ENCODE assay signal across 9 cellular contexts in genomic region chr4:39613093-39613656, GRCh38. TPM values are rescaled to one million over a fixed set of nuclear protein-coding genes. Genes with fewer than 3 reads are reported as not detected.
DNase-seq lines count a peak whose midpoint lies in the region; ATAC-seq, FAIRE-seq and TF ChIP-seq lines count a peak whose summit lies in the region.
"Had no signal": no experiment of that assay in that cellular context is flagged by ENCODE, and none has a peak within 500 bp of the region (broad histone marks: within the 10 kb centered on the region; RNA-seq: fewer than 3 reads in every experiment).

No MANE protein-coding gene starts in this region.

- no peak overlapping the region for H2AFZ ChIP-seq in endothelial cell of umbilical vein (ENCODE audit: low read depth, low read length)

- POLR2A ChIA-PET in endothelial cell of umbilical vein (lab: Charles Lee), result no interaction called here

- H3K4me3 ChIP-seq in endothelial cell of umbilical vein (replicated peaks in 1 of 3; ENCODE audit: insufficient read depth in 1 of 3, low read depth in 1 of 3, low read length in 3 of 3), result no peak overlapping the region
- H3K4me3 ChIP-seq: left ventricle myocardium inferior had no signal

- peaks cover 64% of the 10 kb centered on the region for H3K4me1 Mint-ChIP-seq in stimulated activated memory B cell treated with anti-CD40 and anti-IgM and Interleukin-4, amounts not matched to agents 10 μg/mL and 1 μg/mL and 100 μg/mL, for 72 hours
- H3K4me1 Mint-ChIP-seq in activated CD8-positive, alpha-beta memory T cell treated with anti-CD3 and anti-CD28 coated beads, Interleukin-2, amount 10 ng/mL, durations not matched to agents 7 days and 5 days, result peaks cover 13% of the 10 kb centered on the region

- intact Hi-C loops in endothelial cell of umbilical vein (cut with micrococcal nuclease), result no loop called here

- DNase-seq in endothelial cell of umbilical vein (ENCODE audit: low read depth, low spot score) (peak; percentile 29), putamen (ENCODE audit: low spot score) (no peak), HTR-8/SVneo (ENCODE audit: insufficient read length, low spot score) (no peak)
- no peak for DNase-seq in activated CD8-positive, alpha-beta memory T cell treated with anti-CD3 and anti-CD28 coated beads, Interleukin-2, amount 10 ng/mL, durations not matched to agents 7 days and 5 days
- DNase-seq: left ventricle myocardium inferior had no signal

- peak; percentile 27 for ATAC-seq in GM18867 (IDR thresholded peaks at IDR 0.05; ENCODE audit: unreplicated experiment)
- peak; percentile 40 for ATAC-seq in HG03378 (IDR thresholded peaks at IDR 0.05; ENCODE audit: unreplicated experiment)
- peak; percentile 71 for ATAC-seq in stimulated activated memory B cell treated with anti-CD40 and anti-IgM and Interleukin-4, amounts not matched to agents 10 μg/mL and 1 μg/mL and 100 μg/mL, for 72 hours
- ATAC-seq in activated CD8-positive, alpha-beta memory T cell treated with anti-CD3 and anti-CD28 coated beads, Interleukin-2, amount 10 ng/mL, durations not matched to agents 7 days and 5 days, result no peak
- no peak for ATAC-seq in HG02763 (IDR thresholded peaks at IDR 0.05; ENCODE audit: unreplicated experiment)

- no peaks in the 10 kb centered on the region for H3K9me1 ChIP-seq in endothelial cell of umbilical vein (replicated peaks; ENCODE audit: control insufficient read depth, extremely low read depth, insufficient read depth, low read length)

- FAIRE-seq in endothelial cell of umbilical vein (lab: Jason Lieb, UNC), result no peak
- no peak for FAIRE-seq in HTR-8/SVneo (lab: Jason Lieb, UNC)

- no peaks in the 10 kb centered on the region for H3K9me3 ChIP-seq in endothelial cell of umbilical vein (replicated peaks; ENCODE audit: control insufficient read depth, insufficient read depth, low read length)
- H3K9me3 ChIP-seq: left ventricle myocardium inferior had no signal

- H3K4me2 ChIP-seq in endothelial cell of umbilical vein (ENCODE audit: insufficient read depth, low read length), result peak overlapping the region; percentile 12

- CTCF ChIA-PET in endothelial cell of umbilical vein (lab: Charles Lee), result interaction anchor here (2.4 kb wide), 1 partner anchor 19 kb away, joined by 8 read pairs; no protein-coding TSS in a partner anchor
- CTCF ChIA-PET in activated CD8-positive, alpha-beta memory T cell treated with anti-CD3 and anti-CD28 coated beads, Interleukin-2, amount 10 ng/mL, durations not matched to agents 7 days and 5 days (lab: Charles Lee), result no interaction called here

- H3K27me3 ChIP-seq in endothelial cell of umbilical vein (ENCODE audit: control insufficient read depth in 2 of 2, insufficient read depth in 2 of 2, low read length in 2 of 2), result no peaks in the 10 kb centered on the region

- H3K36me3 Mint-ChIP-seq in stimulated activated memory B cell treated with anti-CD40 and anti-IgM and Interleukin-4, amounts not matched to agents 10 μg/mL and 1 μg/mL and 100 μg/mL, for 72 hours, result peaks cover 6% of the 10 kb centered on the region
- no peaks in the 10 kb centered on the region for H3K36me3 Mint-ChIP-seq in activated CD8-positive, alpha-beta memory T cell treated with anti-CD3 and anti-CD28 coated beads, Interleukin-2, amount 10 ng/mL, durations not matched to agents 7 days and 5 days

- H3K36me3 ChIP-seq in endothelial cell of umbilical vein (ENCODE audit: control insufficient read depth in 2 of 2, extremely low read depth in 1 of 2, insufficient read depth in 2 of 2, low read length in 2 of 2), result no peaks in the 10 kb centered on the region

- no peaks in the 10 kb centered on the region for H4K20me1 ChIP-seq in endothelial cell of umbilical vein (replicated peaks; ENCODE audit: control insufficient read depth, extremely low read depth, insufficient read depth, low read length)

- H3K9ac ChIP-seq in endothelial cell of umbilical vein (replicated peaks; ENCODE audit: extremely low read depth, insufficient read depth, low read length), result no peak overlapping the region

- no TSS peak for BruUV-seq in endothelial cell of umbilical vein (replicated peaks; lab: Mats Ljungman, UMichigan)

- no peaks in the 10 kb centered on the region for H3K79me2 ChIP-seq in endothelial cell of umbilical vein (ENCODE audit: control insufficient read depth, insufficient read depth, low read length)

- peak overlapping the region; percentile 10 for H3K27ac ChIP-seq in endothelial cell of umbilical vein (ENCODE audit: insufficient read depth, low read depth, low read length)
- H3K27ac ChIP-seq: left ventricle myocardium inferior had no signal

- H3K27ac Mint-ChIP-seq in stimulated activated memory B cell treated with anti-CD40 and anti-IgM and Interleukin-4, amounts not matched to agents 10 μg/mL and 1 μg/mL and 100 μg/mL, for 72 hours, result peak overlapping the region; percentile 88
- no peak overlapping the region for H3K27ac Mint-ChIP-seq in activated CD8-positive, alpha-beta memory T cell treated with anti-CD3 and anti-CD28 coated beads, Interleukin-2, amount 10 ng/mL, durations not matched to agents 7 days and 5 days

- no peaks in the 10 kb centered on the region for H3K9me3 Mint-ChIP-seq in stimulated activated memory B cell treated with anti-CD40 and anti-IgM and Interleukin-4, amounts not matched to agents 10 μg/mL and 1 μg/mL and 100 μg/mL, for 72 hours
- H3K9me3 Mint-ChIP-seq in activated CD8-positive, alpha-beta memory T cell treated with anti-CD3 and anti-CD28 coated beads, Interleukin-2, amount 10 ng/mL, durations not matched to agents 7 days and 5 days (ENCODE audit: low read depth), result no peaks in the 10 kb centered on the region

- TF ChIP-seq CTCF in endothelial cell of umbilical vein (IDR thresholded peaks at IDR 0.05; ENCODE audit: extremely low read depth in 1 of 2, insufficient read depth in 1 of 2, low read depth in 1 of 2, low read length in 2 of 2), result no peak

- TF ChIP-seq POLR2A in endothelial cell of umbilical vein (IDR thresholded peaks at IDR 0.05; ENCODE audit: low read depth, low read length), result no peak

- H3K27me3 Mint-ChIP-seq in stimulated activated memory B cell treated with anti-CD40 and anti-IgM and Interleukin-4, amounts not matched to agents 10 μg/mL and 1 μg/mL and 100 μg/mL, for 72 hours, result no peaks in the 10 kb centered on the region
- H3K27me3 Mint-ChIP-seq in activated CD8-positive, alpha-beta memory T cell treated with anti-CD3 and anti-CD28 coated beads, Interleukin-2, amount 10 ng/mL, durations not matched to agents 7 days and 5 days, result no peaks in the 10 kb centered on the region

- H3K4me3 Mint-ChIP-seq in stimulated activated memory B cell treated with anti-CD40 and anti-IgM and Interleukin-4, amounts not matched to agents 10 μg/mL and 1 μg/mL and 100 μg/mL, for 72 hours, result peak overlapping the region; percentile 44
- no peak overlapping the region for H3K4me3 Mint-ChIP-seq in activated CD8-positive, alpha-beta memory T cell treated with anti-CD3 and anti-CD28 coated beads, Interleukin-2, amount 10 ng/mL, durations not matched to agents 7 days and 5 days

- dilution Hi-C loops in endothelial cell of umbilical vein (cut with MboI; ENCODE audit: extremely low pct_ligation_motif_present, low sequenced_read_pairs), result no loop called here

- peaks cover 29% of the 10 kb centered on the region for H3K4me1 ChIP-seq in endothelial cell of umbilical vein (ENCODE audit: control insufficient read depth, extremely low read depth, insufficient read depth, low read length)

TF ChIP-seq in endothelial cell of umbilical vein, 7 proteins besides CTCF, POLR2A, EP300 and RAD21:
- TF ChIP-seq MYC (IDR thresholded peaks at IDR 0.05; ENCODE audit: low read depth, low read length), result no peak
- TF ChIP-seq FOS (IDR thresholded peaks at IDR 0.05; ENCODE audit: borderline replicate concordance, insufficient read depth, low read length), result peak; percentile 10

RNA-seq across cellular contexts. Expression of gene SMIM14, which starts 25.5 kb away (rescaled TPM):
- 15.1 and 15.4 TPM in 2 replicates for total RNA-seq in endothelial cell of umbilical vein
- 9.6 and 12.3 TPM in 2 replicates for polyA plus RNA-seq in endothelial cell of umbilical vein
- polyA plus RNA-seq in endothelial cell of umbilical vein (2011; cell fraction: cytosol; rRNA removed), result 10.3 and 14.8 TPM in 2 replicates
- 4.0 and 6.5 TPM in 2 replicates for polyA plus RNA-seq in endothelial cell of umbilical vein (2011; cell fraction: nucleus; rRNA removed)
- polyA plus RNA-seq in endothelial cell of umbilical vein (2012), result 12.7 and 17.8 TPM in 2 replicates
- 25.4 and 27.0 TPM in 2 replicates for polyA minus RNA-seq in endothelial cell of umbilical vein
- polyA minus RNA-seq in endothelial cell of umbilical vein (2011; cell fraction: cytosol; rRNA and poly(A)+ RNA removed), result 10.2 TPM
- polyA minus RNA-seq in endothelial cell of umbilical vein (2011; cell fraction: nucleus; rRNA and poly(A)+ RNA removed), result 3.6 and 4.3 TPM in 2 replicates
- total RNA-seq in activated CD8-positive, alpha-beta memory T cell treated with anti-CD3 and anti-CD28 coated beads, Interleukin-2, amount 10 ng/mL, durations not matched to agents 7 days and 5 days, result 1 to 10 TPM; 1.8 to 3.3 TPM

Comparison
In these comparisons a context has a peak if more than half of its experiments do, and no peak if none do; other contexts are left out.
1. ATAC-seq: peak in GM18867 (single experiment), HG03378 (single experiment) and stimulated activated memory B cell treated with anti-CD40 and anti-IgM and Interleukin-4, amounts not matched to agents 10 μg/mL and 1 μg/mL and 100 μg/mL, for 72 hours (single experiment); none in activated CD8-positive, alpha-beta memory T cell treated with anti-CD3 and anti-CD28 coated beads, Interleukin-2, amount 10 ng/mL, durations not matched to agents 7 days and 5 days (single experiment) and HG02763 (single experiment).